ENCODE assay signal across 18 cellular contexts in genomic region chr12:89992668-89993401, GRCh38.
DNase-seq lines count a peak whose midpoint lies in the region; ATAC-seq, FAIRE-seq and TF ChIP-seq lines count a peak whose summit lies in the region.
"Had no signal": no experiment of that assay in that cellular context is flagged by ENCODE, and none has a peak within 500 bp of the region (broad histone marks: within the 10 kb centered on the region; RNA-seq: fewer than 3 reads in every experiment).

No MANE protein-coding gene starts in this region.

- no peak overlapping the region for H3K27ac ChIP-seq in CD4-positive, alpha-beta memory T cell (ENCODE audit: low read depth, low read length)
- H3K27ac ChIP-seq in endothelial cell of umbilical vein (ENCODE audit: insufficient read depth, low read depth, low read length) = no peak overlapping the region
- H3K27ac ChIP-seq: C4-2B had no signal

- FAIRE-seq in endothelial cell of umbilical vein (lab: Jason Lieb, UNC) = no peak
- FAIRE-seq: D721Med, H1 had no signal

- CTCF ChIA-PET in CD4-positive, alpha-beta memory T cell (lab: Charles Lee; ENCODE audit: partially characterized antibody) = interaction anchor here (0.7 kb wide), 1 partner anchor 952 kb away, joined by 3 read pairs; no protein-coding TSS in a partner anchor
- CTCF ChIA-PET in endothelial cell of umbilical vein (lab: Charles Lee) = interaction anchor here (1.5 kb wide), 1 partner anchor 13 kb away, joined by 4 read pairs; no protein-coding TSS in a partner anchor
- CTCF ChIA-PET in activated CD4-positive, alpha-beta memory T cell treated with anti-CD3 and anti-CD28 coated beads, Interleukin-2, amount 10 ng/mL, durations not matched to agents 7 days and 5 days (lab: Charles Lee) = no interaction called here

- TF ChIP-seq CTCF in endothelial cell of umbilical vein (IDR thresholded peaks at IDR 0.05; ENCODE audit: extremely low read depth in 1 of 2, insufficient read depth in 1 of 2, low read depth in 1 of 2, low read length in 2 of 2) = no peak

- peak; percentile 55 to 78 for ATAC-seq in stimulated activated naive B cell treated with anti-CD40 and anti-IgM and Interleukin-4, amounts not matched to agents 10 μg/mL and 1 μg/mL and 100 μg/mL, for 72 hours (replicated peaks)
- ATAC-seq: Panc1 had no signal

- POLR2A ChIA-PET in CD4-positive, alpha-beta memory T cell (lab: Charles Lee; ENCODE audit: partially characterized antibody) = interaction anchor here (0.6 to 1.1 kb wide), 2 partner anchors 129 kb away, joined by 3 to 7 read pairs; no protein-coding TSS in a partner anchor
- POLR2A ChIA-PET in endothelial cell of umbilical vein (lab: Charles Lee) = no interaction called here
- POLR2A ChIA-PET in activated CD4-positive, alpha-beta memory T cell treated with anti-CD3 and anti-CD28 coated beads, Interleukin-2, amount 10 ng/mL, durations not matched to agents 7 days and 5 days (lab: Charles Lee) = no interaction called here

- no peak overlapping the region for H3K4me3 ChIP-seq in CD4-positive, alpha-beta memory T cell (ENCODE audit: low read length in 2 of 2)
- H3K4me3 ChIP-seq in endothelial cell of umbilical vein (replicated peaks in 1 of 3; ENCODE audit: insufficient read depth in 1 of 3, low read depth in 1 of 3, low read length in 3 of 3) = no peak overlapping the region

- H3K36me3 ChIP-seq in CD4-positive, alpha-beta memory T cell (ENCODE audit: insufficient read depth, low read length) = no peaks in the 10 kb centered on the region
- H3K36me3 ChIP-seq in endothelial cell of umbilical vein (ENCODE audit: control insufficient read depth in 2 of 2, extremely low read depth in 1 of 2, insufficient read depth in 2 of 2, low read length in 2 of 2) = no peaks in the 10 kb centered on the region

- H3K4me3 Mint-ChIP-seq in CD4-positive, alpha-beta memory T cell = peak overlapping the region in 6 of 8 donors; percentile 2 to 60 (median 18)
- H3K4me3 Mint-ChIP-seq in stimulated activated naive B cell treated with anti-CD40 and anti-IgM and Interleukin-4, amounts not matched to agents 10 μg/mL and 1 μg/mL and 100 μg/mL, for 72 hours = peak overlapping the region; percentile 3 to 14
- no peak overlapping the region for H3K4me3 Mint-ChIP-seq in activated CD4-positive, alpha-beta memory T cell treated with anti-CD3 and anti-CD28 coated beads, Interleukin-2, amount 10 ng/mL, durations not matched to agents 7 days and 5 days
- H3K4me3 Mint-ChIP-seq: HFFc6 had no signal

- TF ChIP-seq POLR2A in endothelial cell of umbilical vein (IDR thresholded peaks at IDR 0.05; ENCODE audit: low read depth, low read length) = no peak

- H3K9ac ChIP-seq in endothelial cell of umbilical vein (replicated peaks; ENCODE audit: extremely low read depth, insufficient read depth, low read length) = no peak overlapping the region

- H3K27ac Mint-ChIP-seq in CD4-positive, alpha-beta memory T cell = peak overlapping the region in 4 of 7 donors; percentile 9 to 86 (median 49)
- no peak overlapping the region for H3K27ac Mint-ChIP-seq in stimulated activated naive B cell treated with anti-CD40 and anti-IgM and Interleukin-4, amounts not matched to agents 10 μg/mL and 1 μg/mL and 100 μg/mL, for 72 hours
- H3K27ac Mint-ChIP-seq in activated CD4-positive, alpha-beta memory T cell treated with anti-CD3 and anti-CD28 coated beads, Interleukin-2, amount 10 ng/mL, durations not matched to agents 7 days and 5 days = no peak overlapping the region
- H3K27ac Mint-ChIP-seq: HFFc6 had no signal

- no peak overlapping the region for H2AFZ ChIP-seq in endothelial cell of umbilical vein (ENCODE audit: low read depth, low read length)

- peak in 3 of 5 donors; percentile 5 to 25 (median 18) for DNase-seq in CD4-positive, alpha-beta memory T cell
- peak; percentile 52 for DNase-seq in NCI-H69 (lab: John Stamatoyannopoulos, UW)
- peak; percentile 8 for DNase-seq in endothelial cell of umbilical vein (ENCODE audit: low read depth, low spot score)
- DNase-seq in stimulated activated naive B cell treated with anti-CD40 and anti-IgM and Interleukin-4, amounts not matched to agents 10 μg/mL and 1 μg/mL and 100 μg/mL, for 72 hours = no peak
- DNase-seq in activated CD4-positive, alpha-beta memory T cell treated with anti-CD3 and anti-CD28 coated beads, Interleukin-2, amount 10 ng/mL, durations not matched to agents 7 days and 5 days = no peak
- DNase-seq in AML-193 (lab: John Stamatoyannopoulos, UW) = no peak
- no peak for DNase-seq in activated CD4-positive, alpha-beta T cell treated with anti-CD3 and anti-CD28 coated beads for 48 hours
- DNase-seq: HFFc6, KBM-7, NCI-H1092 treated with DMSO at 0.1 percent for 48 hours, NCI-H1694, NCI-H345, NCI-H748 treated with DMSO at 0.1 percent for 48 hours, SHP77 had no signal

- H3K9me1 ChIP-seq in endothelial cell of umbilical vein (replicated peaks; ENCODE audit: control insufficient read depth, extremely low read depth, insufficient read depth, low read length) = no peaks in the 10 kb centered on the region

- H3K4me1 Mint-ChIP-seq in CD4-positive, alpha-beta memory T cell = peaks cover 32 to 46% (median 37%) of the 10 kb centered on the region in 4 donors
- H3K4me1 Mint-ChIP-seq in stimulated activated naive B cell treated with anti-CD40 and anti-IgM and Interleukin-4, amounts not matched to agents 10 μg/mL and 1 μg/mL and 100 μg/mL, for 72 hours = peaks cover 15 to 40% of the 10 kb centered on the region in 2 donors
- peaks cover 5% of the 10 kb centered on the region for H3K4me1 Mint-ChIP-seq in activated CD4-positive, alpha-beta memory T cell treated with anti-CD3 and anti-CD28 coated beads, Interleukin-2, amount 10 ng/mL, durations not matched to agents 7 days and 5 days

- no peak overlapping the region for H3K4me2 ChIP-seq in endothelial cell of umbilical vein (ENCODE audit: insufficient read depth, low read length)

- dilution Hi-C loops in endothelial cell of umbilical vein (cut with MboI; ENCODE audit: extremely low pct_ligation_motif_present, low sequenced_read_pairs) = no loop called here

- H3K27me3 Mint-ChIP-seq in CD4-positive, alpha-beta memory T cell = no peaks in the 10 kb centered on the region
- H3K27me3 Mint-ChIP-seq in stimulated activated naive B cell treated with anti-CD40 and anti-IgM and Interleukin-4, amounts not matched to agents 10 μg/mL and 1 μg/mL and 100 μg/mL, for 72 hours = no peaks in the 10 kb centered on the region
- H3K27me3 Mint-ChIP-seq in activated CD4-positive, alpha-beta memory T cell treated with anti-CD3 and anti-CD28 coated beads, Interleukin-2, amount 10 ng/mL, durations not matched to agents 7 days and 5 days = no peaks in the 10 kb centered on the region

- H3K4me1 ChIP-seq in CD4-positive, alpha-beta memory T cell (ENCODE audit: insufficient read depth, low read length) = peaks cover 24% of the 10 kb centered on the region
- no peaks in the 10 kb centered on the region for H3K4me1 ChIP-seq in endothelial cell of umbilical vein (ENCODE audit: control insufficient read depth, extremely low read depth, insufficient read depth, low read length)

- H4K20me1 ChIP-seq in endothelial cell of umbilical vein (replicated peaks; ENCODE audit: control insufficient read depth, extremely low read depth, insufficient read depth, low read length) = no peaks in the 10 kb centered on the region

- intact Hi-C loops in CD4-positive, alpha-beta memory T cell (cut with micrococcal nuclease) = loop anchor here (5.0 kb wide), 1 partner anchor 41 kb away; no protein-coding TSS in a partner anchor
- intact Hi-C loops in endothelial cell of umbilical vein (cut with micrococcal nuclease) = no loop called here

- H3K9me3 Mint-ChIP-seq in CD4-positive, alpha-beta memory T cell = no peaks in the 10 kb centered on the region
- H3K9me3 Mint-ChIP-seq in stimulated activated naive B cell treated with anti-CD40 and anti-IgM and Interleukin-4, amounts not matched to agents 10 μg/mL and 1 μg/mL and 100 μg/mL, for 72 hours = peaks cover 2 to 6% of the 10 kb centered on the region in 2 donors
- H3K9me3 Mint-ChIP-seq in activated CD4-positive, alpha-beta memory T cell treated with anti-CD3 and anti-CD28 coated beads, Interleukin-2, amount 10 ng/mL, durations not matched to agents 7 days and 5 days = no peaks in the 10 kb centered on the region
- H3K9me3 Mint-ChIP-seq: HFFc6 had no signal

- no peaks in the 10 kb centered on the region for H3K36me3 Mint-ChIP-seq in CD4-positive, alpha-beta memory T cell
- peaks cover 0 to 10% of the 10 kb centered on the region in 2 donors for H3K36me3 Mint-ChIP-seq in stimulated activated naive B cell treated with anti-CD40 and anti-IgM and Interleukin-4, amounts not matched to agents 10 μg/mL and 1 μg/mL and 100 μg/mL, for 72 hours
- H3K36me3 Mint-ChIP-seq in activated CD4-positive, alpha-beta memory T cell treated with anti-CD3 and anti-CD28 coated beads, Interleukin-2, amount 10 ng/mL, durations not matched to agents 7 days and 5 days (ENCODE audit: low read depth) = no peaks in the 10 kb centered on the region

- H3K27me3 ChIP-seq in CD4-positive, alpha-beta memory T cell (ENCODE audit: insufficient read depth, low read length) = no peaks in the 10 kb centered on the region
- H3K27me3 ChIP-seq in endothelial cell of umbilical vein (ENCODE audit: control insufficient read depth in 2 of 2, insufficient read depth in 2 of 2, low read length in 2 of 2) = no peaks in the 10 kb centered on the region

- no peaks in the 10 kb centered on the region for H3K79me2 ChIP-seq in endothelial cell of umbilical vein (ENCODE audit: control insufficient read depth, insufficient read depth, low read length)

- H3K9me3 ChIP-seq in CD4-positive, alpha-beta memory T cell (ENCODE audit: control insufficient read depth in 1 of 2, low read length in 2 of 2) = no peaks in the 10 kb centered on the region
- H3K9me3 ChIP-seq in endothelial cell of umbilical vein (replicated peaks; ENCODE audit: control insufficient read depth, insufficient read depth, low read length) = no peaks in the 10 kb centered on the region

- BruUV-seq in endothelial cell of umbilical vein (replicated peaks; lab: Mats Ljungman, UMichigan) = no TSS peak

TF ChIP-seq in endothelial cell of umbilical vein, 7 proteins besides CTCF, POLR2A, EP300 and RAD21:
- TF ChIP-seq JUN (IDR thresholded peaks at IDR 0.05; ENCODE audit: borderline replicate concordance, insufficient read depth, insufficient read length, low read depth) (no peak), MYC (IDR thresholded peaks at IDR 0.05; ENCODE audit: low read depth, low read length) (no peak), POLR2AphosphoS5 (IDR thresholded peaks at IDR 0.05; ENCODE audit: insufficient read depth, low read depth, low read length) (no peak), FOS (IDR thresholded peaks at IDR 0.05; ENCODE audit: borderline replicate concordance, insufficient read depth, low read length) (no peak), EZH2 (IDR thresholded peaks at IDR 0.05; ENCODE audit: borderline replicate concordance, low read depth, low read length, severe bottlenecking) (no peak)
TF ChIP-seq in endothelial cell of umbilical vein: peak in this region for 0.

Comparison
In these comparisons a context has a peak if more than half of its experiments do, and no peak if none do; other contexts are left out.
1. DNase-seq: peak in CD4-positive, alpha-beta memory T cell (3 of 5), NCI-H69 (single experiment) and endothelial cell of umbilical vein (single experiment); none in stimulated activated naive B cell treated with anti-CD40 and anti-IgM and Interleukin-4, amounts not matched to agents 10 μg/mL and 1 μg/mL and 100 μg/mL, for 72 hours (single experiment), activated CD4-positive, alpha-beta memory T cell treated with anti-CD3 and anti-CD28 coated beads, Interleukin-2, amount 10 ng/mL, durations not matched to agents 7 days and 5 days (single experiment), AML-193 (0 of 2) and activated CD4-positive, alpha-beta T cell treated with anti-CD3 and anti-CD28 coated beads for 48 hours (single experiment).
2. H3K27ac Mint-ChIP-seq: peak in CD4-positive, alpha-beta memory T cell (4 of 7); none in stimulated activated naive B cell treated with anti-CD40 and anti-IgM and Interleukin-4, amounts not matched to agents 10 μg/mL and 1 μg/mL and 100 μg/mL, for 72 hours (single experiment) and activated CD4-positive, alpha-beta memory T cell treated with anti-CD3 and anti-CD28 coated beads, Interleukin-2, amount 10 ng/mL, durations not matched to agents 7 days and 5 days (single experiment).